In the genomic region with DNA sequence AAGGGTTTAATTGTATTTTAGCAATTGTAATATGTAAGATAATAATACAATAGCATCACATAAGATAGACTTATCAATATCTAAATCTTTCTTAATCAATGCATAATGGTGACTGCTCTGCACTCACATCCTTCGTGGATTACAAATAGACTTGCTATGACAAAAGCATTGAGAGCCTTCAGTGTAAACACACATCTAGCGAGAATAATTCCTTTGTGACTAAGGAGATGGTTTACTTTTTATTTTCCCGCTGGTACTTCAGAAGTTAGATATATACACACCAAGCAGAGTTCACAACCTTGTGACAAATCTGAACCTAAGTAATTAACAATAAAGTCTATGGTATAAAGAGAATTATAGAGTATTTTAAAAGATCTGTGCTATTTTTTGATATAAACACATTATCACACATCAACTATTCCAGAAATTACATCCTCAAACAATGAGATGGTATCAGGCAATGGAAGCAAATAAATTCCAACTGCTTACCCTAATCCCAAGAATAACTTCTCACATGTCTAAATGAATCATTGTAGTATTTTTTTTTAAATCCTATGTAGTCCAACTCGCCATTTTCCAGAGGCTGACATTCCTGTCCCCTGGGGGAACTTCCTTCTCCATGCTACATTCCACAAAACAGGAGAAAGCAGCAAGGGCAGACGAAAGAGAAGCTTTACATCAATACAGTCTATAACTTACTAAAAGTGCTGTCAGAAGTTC, we compare ENCODE assay signal across 20 cellular contexts. TPM values are rescaled to one million over a fixed set of nuclear protein-coding genes. Genes with fewer than 3 reads are reported as not detected.
A peak's percentile ranks its signal among the peaks of the same experiment; 100 is the strongest.
DNase-seq lines count a peak whose midpoint lies in the region; ATAC-seq, FAIRE-seq and TF ChIP-seq lines count a peak whose summit lies in the region.
"Had no signal": no experiment of that assay in that cellular context is flagged by ENCODE, and none has a peak within 500 bp of the region (broad histone marks: within the 10 kb centered on the region; RNA-seq: fewer than 3 reads in every experiment).

No MANE protein-coding gene starts in this region.

- POLR2A ChIA-PET in SK-N-SH (lab: Yijun Ruan, JAX) (no interaction called here), Caco-2 (lab: Charles Lee) (no interaction called here)

- H3K4me3 Mint-ChIP-seq in H9 (peak overlapping the region in 1 of 2 experiments; percentile 25; a peak in 1 of 5 replicates), Caco-2 (ENCODE audit: unreplicated experiment) (no peak overlapping the region)
- no peak overlapping the region for H3K4me3 Mint-ChIP-seq in stimulated activated naive CD8-positive, alpha-beta T cell treated with anti-CD3 and anti-CD28 coated beads, Interleukin-15, amount 100 ng/mL, for 72 hours
- H3K4me3 Mint-ChIP-seq: activated T-helper 1 cell treated with anti-CD3 and anti-CD28 coated beads, Interleukin-12 subunit alpha, Interleukin-12 subunit beta, Interleukin-2, Interleukin-4 antibody, amounts not matched to agents 30 ng/mL and 10 ng/mL and 1 ng/mL, durations not matched to agents 14 hours and 24 hours and 36 hours; IgD-negative memory B cell had no signal

- H2BK5ac ChIP-seq in H9 (ENCODE audit: insufficient read length, low read length): no peak overlapping the region

- no CpG with 5 or more reads among the region's 5 CpGs for WGBS in H9 (ENCODE audit: extremely low coverage, insufficient read length, low lambda C conversion rate)
- WGBS in SK-N-SH (ENCODE audit: low lambda C conversion rate): 43% methylated on average over 5 of the region's 5 CpGs

- H4K8ac ChIP-seq in H9 (replicated peaks; ENCODE audit: insufficient read length, low read depth, low read length): no peak overlapping the region

- peaks cover 59% of the 10 kb centered on the region for H3F3A ChIP-seq in SK-N-SH (replicated peaks; ENCODE audit: insufficient read depth)

- H2BK120ac ChIP-seq in H9 (ENCODE audit: low read depth, low read length, poor library complexity, severe bottlenecking): no peak overlapping the region

- H2BK12ac ChIP-seq in H9 (ENCODE audit: insufficient read length, low read depth, low read length): no peak overlapping the region

- H4K20me1 ChIP-seq in H9 (ENCODE audit: control insufficient read depth, insufficient read depth, insufficient read length) (no peaks in the 10 kb centered on the region), SK-N-SH (ENCODE audit: insufficient read depth) (no peaks in the 10 kb centered on the region)

- H3K14ac ChIP-seq in H9 (ENCODE audit: insufficient read depth, low read length): no peak overlapping the region

- H3K4me1 Mint-ChIP-seq in H9 (peaks cover 67 to 70% of the 10 kb centered on the region in 2 experiments), Caco-2 (ENCODE audit: low read depth, unreplicated experiment) (no peaks in the 10 kb centered on the region)
- peaks cover 33% of the 10 kb centered on the region for H3K4me1 Mint-ChIP-seq in stimulated activated naive CD8-positive, alpha-beta T cell treated with anti-CD3 and anti-CD28 coated beads, Interleukin-15, amount 100 ng/mL, for 72 hours

- H3K27me3 ChIP-seq in H9 (ENCODE audit: insufficient read depth, low read length): no peaks in the 10 kb centered on the region
- H3K27me3 ChIP-seq in SK-N-SH (ENCODE audit: insufficient read depth): no peaks in the 10 kb centered on the region
- no peaks in the 10 kb centered on the region for H3K27me3 ChIP-seq in Caco-2 (replicated peaks; ENCODE audit: control insufficient read depth, insufficient read depth, low read length)
- H3K27me3 ChIP-seq: testis had no signal

- no peak for TF ChIP-seq RAD21 in SK-N-SH (IDR thresholded peaks at IDR 0.05; ENCODE audit: low read length)

- no peak for FAIRE-seq in GM19239 (lab: Jason Lieb, UNC)
- FAIRE-seq: RCC 7860 had no signal

- H3K4me3 ChIP-seq in SK-N-SH (ENCODE audit: low read depth in 2 of 2, low read length in 1 of 2) (no peak overlapping the region), fibroblast of the aortic adventitia (ENCODE audit: low read depth, low read length) (no peak overlapping the region), Caco-2 (ENCODE audit: low read depth, low read length) (no peak overlapping the region)
- H3K4me3 ChIP-seq: coronary artery, testis had no signal

- no peak overlapping the region for H3K18ac ChIP-seq in H9 (ENCODE audit: insufficient read length, low read depth, low read length)

- no peak overlapping the region for H2BK15ac ChIP-seq in H9 (ENCODE audit: low read depth, low read length)

- H3K9ac ChIP-seq in H9 (ENCODE audit: extremely low read depth, insufficient read length, low read length) (no peak overlapping the region), SK-N-SH (peak overlapping the region; percentile 43; the same call in 1 of the 2 replicates)

- no peaks in the 10 kb centered on the region for H3K23me2 ChIP-seq in H9 (ENCODE audit: insufficient read length, low read depth, low read length, poor library complexity, severe bottlenecking)

- no peak overlapping the region for H4K5ac ChIP-seq in H9 (ENCODE audit: insufficient read length, low read depth, low read length)

- H3T11ph ChIP-seq in H9 (ENCODE audit: low read length): no peak overlapping the region

- intact Hi-C loops in Caco-2 (cut with micrococcal nuclease; ENCODE audit: unreplicated experiment): no loop called here

- no peak overlapping the region for H2AK5ac ChIP-seq in H9 (ENCODE audit: insufficient read length, low read length)

- H4K91ac ChIP-seq in H9 (ENCODE audit: insufficient read length, low read depth, low read length): no peak overlapping the region

- H3K79me1 ChIP-seq in H9 (ENCODE audit: insufficient read depth, low read depth, low read length, poor library complexity, severe bottlenecking): no peaks in the 10 kb centered on the region

- H3K27me3 Mint-ChIP-seq in H9 (ENCODE audit: low read depth) (no peaks in the 10 kb centered on the region), Caco-2 (ENCODE audit: insufficient read depth, unreplicated experiment) (no peaks in the 10 kb centered on the region)
- no peaks in the 10 kb centered on the region for H3K27me3 Mint-ChIP-seq in stimulated activated naive CD8-positive, alpha-beta T cell treated with anti-CD3 and anti-CD28 coated beads, Interleukin-15, amount 100 ng/mL, for 72 hours
- H3K27me3 Mint-ChIP-seq: IgD-negative memory B cell had no signal

- peaks cover 4 to 5% of the 10 kb centered on the region in 2 experiments for H3K36me3 ChIP-seq in SK-N-SH (replicated peaks in 1 of 2; ENCODE audit: control insufficient read depth in 1 of 2, insufficient read depth in 2 of 2, low read length in 1 of 2)
- H3K36me3 ChIP-seq in Caco-2 (ENCODE audit: control insufficient read depth, insufficient read depth, low read length): no peaks in the 10 kb centered on the region

- no peak for ATAC-seq in stimulated activated naive CD8-positive, alpha-beta T cell treated with anti-CD3 and anti-CD28 coated beads, Interleukin-15, amount 100 ng/mL, for 72 hours
- ATAC-seq: sciatic nerve had no signal

- no peak overlapping the region for H2BK20ac ChIP-seq in H9 (ENCODE audit: low read depth, low read length, poor library complexity, severe bottlenecking)

- H3K9me3 Mint-ChIP-seq in H9 (no peaks in the 10 kb centered on the region), Caco-2 (ENCODE audit: unreplicated experiment) (no peaks in the 10 kb centered on the region)
- no peaks in the 10 kb centered on the region for H3K9me3 Mint-ChIP-seq in stimulated activated naive CD8-positive, alpha-beta T cell treated with anti-CD3 and anti-CD28 coated beads, Interleukin-15, amount 100 ng/mL, for 72 hours
- H3K9me3 Mint-ChIP-seq: activated T-helper 1 cell treated with anti-CD3 and anti-CD28 coated beads, Interleukin-12 subunit alpha, Interleukin-12 subunit beta, Interleukin-2, Interleukin-4 antibody, amounts not matched to agents 30 ng/mL and 10 ng/mL and 1 ng/mL, durations not matched to agents 14 hours and 24 hours and 36 hours; IgD-negative memory B cell had no signal

- H2AFZ ChIP-seq in H9 (ENCODE audit: low read length): no peak overlapping the region
- H2AFZ ChIP-seq in SK-N-SH (ENCODE audit: low read depth): no peak overlapping the region

- DNase-seq in H9: no peak
- DNase-seq in SK-N-SH: no peak
- DNase-seq in fibroblast of the aortic adventitia (ENCODE audit: low read depth): peak; percentile 51
- DNase-seq in renal cortical epithelial cell (ENCODE audit: low read depth): peak; percentile 22
- no peak for DNase-seq in GM19239 (ENCODE audit: insufficient read length, low spot score)
- no peak for DNase-seq in Caco-2
- no peak for DNase-seq in stimulated activated naive CD8-positive, alpha-beta T cell treated with anti-CD3 and anti-CD28 coated beads, Interleukin-15, amount 100 ng/mL, for 72 hours
- DNase-seq: activated CD8-positive, alpha-beta memory T cell treated with anti-CD3 and anti-CD28 coated beads for 24 hours; DMS 273 treated with DMSO at 0.1 percent for 48 hours; head of caudate nucleus; MV-4-11; stimulated activated CD4-positive, alpha-beta T cell treated with anti-CD3 and anti-CD28 coated beads, Interleukin-4, amount 100 ng/mL, for 24 hours; stimulated activated CD8-positive, alpha-beta memory T cell treated with anti-CD3 and anti-CD28 coated beads, Interleukin-4, amount 100 ng/mL, for 48 hours; testis; WERI-Rb-1 had no signal

- H3K36me3 Mint-ChIP-seq in H9 (ENCODE audit: insufficient read depth in 1 of 3, low read depth in 3 of 3): no peaks in the 10 kb centered on the region
- H3K36me3 Mint-ChIP-seq in Caco-2 (ENCODE audit: insufficient read depth, unreplicated experiment): no peaks in the 10 kb centered on the region

- H3K4me2 ChIP-seq in H9 (ENCODE audit: insufficient read depth, insufficient read length, low read length) (no peak overlapping the region), SK-N-SH (peak overlapping the region; percentile 46)

- H3K27ac ChIP-seq in H9 (ENCODE audit: insufficient read length, low read depth, low read length) (peak overlapping the region; percentile 84), SK-N-SH (ENCODE audit: low read depth in 2 of 2, low read length in 1 of 2) (peak overlapping the region; percentile 62 to 94; a peak in 3 of 4 replicates)
- H3K27ac ChIP-seq: coronary artery, testis, WERI-Rb-1 had no signal

- H3K79me2 ChIP-seq in H9 (ENCODE audit: insufficient read depth, low read length): no peaks in the 10 kb centered on the region
- peaks cover 71% of the 10 kb centered on the region for H3K79me2 ChIP-seq in SK-N-SH (ENCODE audit: insufficient read depth)

- TF ChIP-seq CTCF in H9 (conservative IDR thresholded peaks at IDR 0.05) (no peak), SK-N-SH (IDR thresholded peaks at IDR 0.05) (no peak), fibroblast of the aortic adventitia (IDR thresholded peaks at IDR 0.05; ENCODE audit: insufficient read depth, low read length) (no peak), Caco-2 (IDR thresholded peaks at IDR 0.05; ENCODE audit: insufficient read depth in 1 of 2, low read depth in 1 of 2, low read length in 1 of 2, severe bottlenecking in 1 of 2, unreplicated experiment in 1 of 2) (no peak)

- no peaks in the 10 kb centered on the region for H3K9me2 ChIP-seq in SK-N-SH

- no peak overlapping the region for H3K4ac ChIP-seq in H9 (ENCODE audit: low read depth, low read length)

- H3K4me1 ChIP-seq in H9 (ENCODE audit: insufficient read depth, low read length) (peaks cover 16% of the 10 kb centered on the region; the same call in 1 of the 2 replicates), SK-N-SH (ENCODE audit: control insufficient read depth in 1 of 2, insufficient read depth in 2 of 2, low read depth in 1 of 2, low read length in 1 of 2) (peaks cover 3 to 51% of the 10 kb centered on the region in 2 experiments; a peak in 3 of 4 replicates), Caco-2 (no peaks in the 10 kb centered on the region)

- H3K27ac Mint-ChIP-seq in H9 (peak overlapping the region; percentile 90 to 99 (median 96)), Caco-2 (ENCODE audit: unreplicated experiment) (no peak overlapping the region)
- no peak overlapping the region for H3K27ac Mint-ChIP-seq in stimulated activated naive CD8-positive, alpha-beta T cell treated with anti-CD3 and anti-CD28 coated beads, Interleukin-15, amount 100 ng/mL, for 72 hours
- H3K27ac Mint-ChIP-seq: activated T-helper 1 cell treated with anti-CD3 and anti-CD28 coated beads, Interleukin-12 subunit alpha, Interleukin-12 subunit beta, Interleukin-2, Interleukin-4 antibody, amounts not matched to agents 30 ng/mL and 10 ng/mL and 1 ng/mL, durations not matched to agents 14 hours and 24 hours and 36 hours had no signal

- H3K23ac ChIP-seq in H9 (ENCODE audit: insufficient read length, low read depth, low read length): no peak overlapping the region

- TF ChIP-seq EP300 in SK-N-SH (IDR thresholded peaks at IDR 0.05; ENCODE audit: borderline replicate concordance in 1 of 2, low read depth in 1 of 2, low read length in 1 of 2): peak in 1 of 2 experiments; percentile 49; a peak in 1 of 4 replicates

- CTCF ChIA-PET in SK-N-SH (lab: Yijun Ruan, JAX): no interaction called here
- CTCF ChIA-PET in Caco-2 (lab: Charles Lee): no interaction called here

- H3K9me3 ChIP-seq in H9 (ENCODE audit: control insufficient read depth, low read depth, low read length) (no peaks in the 10 kb centered on the region), SK-N-SH (no peaks in the 10 kb centered on the region), Caco-2 (no peaks in the 10 kb centered on the region)
- H3K9me3 ChIP-seq: testis had no signal

- no TSS peak for BruUV-seq in Caco-2 (replicated peaks; lab: Mats Ljungman, UMichigan)

- H3K56ac ChIP-seq in H9 (ENCODE audit: insufficient read length, low read depth, low read length): no peak overlapping the region

RNA-seq across cellular contexts. Expression of a gene that starts 51.2 kb away (rescaled TPM):
- total RNA-seq in H9 (2021) (86.4 and 97.0 TPM in 2 replicates), fibroblast of the aortic adventitia (ENCODE audit: low replicate concordance) (90.6 and 95.0 TPM in 2 replicates), renal cortical epithelial cell (76.4 and 84.3 TPM in 2 replicates), Caco-2 (2022) (70.0 and 82.5 TPM in 2 replicates)
- 97.9 and 117 TPM in 2 replicates for polyA plus RNA-seq in SK-N-SH (2012; rRNA removed)
- polyA plus RNA-seq in SK-N-SH (2012; cell fraction: cytosol; rRNA removed): 102 and 103 TPM in 2 replicates
- 81.1 and 148 TPM in 2 replicates for polyA plus RNA-seq in SK-N-SH (2012; cell fraction: nucleus; rRNA removed)

Comparison
In these comparisons a context has a peak if more than half of its experiments do, and no peak if none do; other contexts are left out.
1. DNase-seq: peak in fibroblast of the aortic adventitia (single experiment) and renal cortical epithelial cell (single experiment); none in H9 (single experiment), SK-N-SH (single experiment), GM19239 (single experiment), Caco-2 (0 of 2) and stimulated activated naive CD8-positive, alpha-beta T cell treated with anti-CD3 and anti-CD28 coated beads, Interleukin-15, amount 100 ng/mL, for 72 hours (0 of 2).
2. H3K27ac Mint-ChIP-seq: peak in H9 (3 of 3); none in Caco-2 (single experiment) and stimulated activated naive CD8-positive, alpha-beta T cell treated with anti-CD3 and anti-CD28 coated beads, Interleukin-15, amount 100 ng/mL, for 72 hours (0 of 2).